ENCODE assay signal across 28 cellular contexts in the genomic region with DNA sequence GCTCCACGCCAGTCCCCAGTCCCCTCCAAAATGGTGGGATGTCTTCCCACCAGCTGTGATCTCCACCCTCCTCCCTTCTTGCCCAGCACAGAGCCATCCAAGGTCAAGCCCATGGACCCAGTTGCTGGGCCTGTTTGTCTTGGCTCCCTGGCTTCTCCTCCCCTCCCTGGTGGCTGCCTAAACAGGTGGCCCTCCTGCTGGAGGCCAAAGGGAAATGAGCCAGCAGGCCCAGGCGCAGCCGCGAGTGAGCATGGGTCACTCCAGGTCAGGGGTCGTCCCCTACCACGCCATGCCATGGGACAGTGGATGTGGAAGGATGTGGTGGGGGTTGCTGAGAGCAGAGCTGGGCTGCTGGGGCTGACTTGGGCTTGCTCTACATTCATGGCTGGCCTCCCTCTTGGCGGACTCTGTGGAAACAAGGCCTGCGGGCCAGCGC. TPM values are rescaled to one million over a fixed set of nuclear protein-coding genes. Genes with fewer than 3 reads are reported as not detected.
DNase-seq lines count a peak whose midpoint lies in the region; ATAC-seq and TF ChIP-seq lines count a peak whose summit lies in the region.
"Had no signal": no experiment of that assay in that cellular context is flagged by ENCODE, and none has a peak within 500 bp of the region (broad histone marks: within the 10 kb centered on the region; RNA-seq: fewer than 3 reads in every experiment).

No MANE protein-coding gene starts in this region.

- H3F3A ChIP-seq in smooth muscle cell (ENCODE audit: low read depth) (peaks cover 10% of the 10 kb centered on the region), MM.1S (ENCODE audit: insufficient read depth, low read length) (no peaks in the 10 kb centered on the region)

- WGBS in esophagus muscularis mucosa, result 68% methylated on average over 9 of the region's 9 CpGs
- 49% methylated on average over 9 of the region's 9 CpGs for WGBS in right cardiac atrium
- 97% methylated on average over 9 of the region's 9 CpGs for WGBS in smooth muscle cell (ENCODE audit: low lambda C conversion rate)

- no peak for TF ChIP-seq EP300 in esophagus muscularis mucosa (IDR thresholded peaks at IDR 0.05)

- TF ChIP-seq CTCF in esophagus muscularis mucosa (IDR thresholded peaks at IDR 0.05) (no peak), smooth muscle cell (IDR thresholded peaks at IDR 0.05; ENCODE audit: borderline replicate concordance, insufficient read depth, poor library complexity, severe bottlenecking) (no peak), MM.1S (IDR thresholded peaks at IDR 0.05; ENCODE audit: low read length) (no peak), left lung (IDR thresholded peaks at IDR 0.05) (no peak)

- H3K79me2 ChIP-seq in smooth muscle cell (ENCODE audit: low read depth) (peaks cover 90% of the 10 kb centered on the region), MM.1S (ENCODE audit: low read length) (no peaks in the 10 kb centered on the region)

- ATAC-seq in right cardiac atrium (peak; percentile 45 to 79), left lung (no peak)
- ATAC-seq: activated naive CD8-positive, alpha-beta T cell treated with anti-CD3 and anti-CD28 coated beads, Interleukin-2, amount 50 U/mL, for 24 hours; activated T-cell treated with anti-CD3 and anti-CD28 coated beads, Interleukin-2, amount 50 U/mL, for 4 hours; CD8-positive, alpha-beta T cell had no signal

- peaks cover 45 to 78% (median 63%) of the 10 kb centered on the region in 11 experiments for H3K27me3 ChIP-seq in BLaER1 treated with 17β-estradiol and CSF1 and Interleukin-3, amounts not matched to agents 10 nM and 100 nM
- H3K27me3 ChIP-seq in esophagus muscularis mucosa, result no peaks in the 10 kb centered on the region
- H3K27me3 ChIP-seq in right cardiac atrium (ENCODE audit: control insufficient read depth, insufficient read depth), result no peaks in the 10 kb centered on the region
- no peaks in the 10 kb centered on the region for H3K27me3 ChIP-seq in smooth muscle cell (ENCODE audit: low read depth)
- peaks cover 8% of the 10 kb centered on the region; the same call in 1 of the 2 replicates for H3K27me3 ChIP-seq in MM.1S (replicated peaks; ENCODE audit: insufficient read depth, low read length)
- H3K27me3 ChIP-seq in left lung, result peaks cover 0 to 15% of the 10 kb centered on the region in 2 donors

- H3K4me1 ChIP-seq in BLaER1 treated with 17β-estradiol and CSF1 and Interleukin-3, amounts not matched to agents 10 nM and 100 nM, result peaks cover 13 to 51% (median 40%) of the 10 kb centered on the region in 10 experiments
- H3K4me1 ChIP-seq in esophagus muscularis mucosa (peaks cover 59 to 81% (median 72%) of the 10 kb centered on the region in 4 donors), right cardiac atrium (ENCODE audit: control insufficient read depth, insufficient read depth, low read length) (peaks cover 22% of the 10 kb centered on the region), smooth muscle cell (ENCODE audit: low read depth) (peaks cover 26% of the 10 kb centered on the region), MM.1S (ENCODE audit: low read length) (no peaks in the 10 kb centered on the region), left lung (peaks cover 6 to 11% of the 10 kb centered on the region in 2 donors)

- no peak overlapping the region for H3K4me3 ChIP-seq in BLaER1 treated with 17β-estradiol and CSF1 and Interleukin-3, amounts not matched to agents 10 nM and 100 nM
- H3K4me3 ChIP-seq in esophagus muscularis mucosa, result no peak overlapping the region
- H3K4me3 ChIP-seq in right cardiac atrium (ENCODE audit: low read length), result no peak overlapping the region
- H3K4me3 ChIP-seq in smooth muscle cell, result no peak overlapping the region
- H3K4me3 ChIP-seq in MM.1S (ENCODE audit: low read length), result no peak overlapping the region
- H3K4me3 ChIP-seq in left lung, result no peak overlapping the region
- H3K4me3 ChIP-seq: dorsolateral prefrontal cortex had no signal

- H3K36me3 ChIP-seq in BLaER1 treated with 17β-estradiol and CSF1 and Interleukin-3, amounts not matched to agents 10 nM and 100 nM, result no peaks in the 10 kb centered on the region
- H3K36me3 ChIP-seq in esophagus muscularis mucosa (no peaks in the 10 kb centered on the region), smooth muscle cell (ENCODE audit: low read depth) (no peaks in the 10 kb centered on the region), MM.1S (replicated peaks; ENCODE audit: insufficient read depth, low read length) (no peaks in the 10 kb centered on the region), left lung (no peaks in the 10 kb centered on the region)
- H3K36me3 ChIP-seq: WERI-Rb-1 had no signal

- no peak overlapping the region for H3K27ac ChIP-seq in BLaER1 treated with 17β-estradiol and CSF1 and Interleukin-3, amounts not matched to agents 10 nM and 100 nM
- H3K27ac ChIP-seq in esophagus muscularis mucosa (replicated peaks in 1 of 4), result peak overlapping the region; percentile 84 to 89 (median 87)
- peak overlapping the region; percentile 42 for H3K27ac ChIP-seq in right cardiac atrium (ENCODE audit: low read length)
- peak overlapping the region; percentile 81 for H3K27ac ChIP-seq in smooth muscle cell (ENCODE audit: low read depth)
- H3K27ac ChIP-seq in MM.1S (ENCODE audit: low read length), result no peak overlapping the region
- no peak overlapping the region for H3K27ac ChIP-seq in left lung
- H3K27ac ChIP-seq: WERI-Rb-1 had no signal

- no peak overlapping the region for H3K9ac ChIP-seq in BLaER1 treated with 17β-estradiol and CSF1 and Interleukin-3, amounts not matched to agents 10 nM and 100 nM
- H3K9ac ChIP-seq in smooth muscle cell (ENCODE audit: low read depth) (no peak overlapping the region), MM.1S (ENCODE audit: low read length) (no peak overlapping the region)

- H2AFZ ChIP-seq in smooth muscle cell (ENCODE audit: low read depth), result no peak overlapping the region
- H2AFZ ChIP-seq in MM.1S (ENCODE audit: low read length), result no peak overlapping the region

- no peak for TF ChIP-seq POLR2A in esophagus muscularis mucosa (IDR thresholded peaks at IDR 0.05; ENCODE audit: low read depth)

- DNase-seq in esophagus muscularis mucosa (ENCODE audit: extremely low spot score) (no peak), right cardiac atrium (peak; percentile 70 to 92 (median 92)), smooth muscle cell (lab: John Stamatoyannopoulos, UW; ENCODE audit: unreplicated experiment) (no peak), NCI-H128 (lab: John Stamatoyannopoulos, UW; ENCODE audit: unreplicated experiment) (no peak), MM.1S (no peak), iPS-NIHi7 (ENCODE audit: extremely low spot score) (no peak), left lung (no peak)
- DNase-seq: 8988T; activated CD4-positive, alpha-beta T cell treated with anti-CD3 and anti-CD28 coated beads, Interleukin-2, amount 10 ng/mL, durations not matched to agents 24 days and 14 days; activated gamma-delta T cell treated with Interleukin-2 at 50 U/mL for 16 hours; activated naive CD8-positive, alpha-beta T cell treated with anti-CD3 and anti-CD28 coated beads, Interleukin-2, amount 50 U/mL, for 24 hours; activated T-cell treated with anti-CD3 and anti-CD28 coated beads, Interleukin-2, amount 50 U/mL, for 4 hours; CD8-positive, alpha-beta T cell; dorsolateral prefrontal cortex; glutamatergic neuron; GOT3; kidney glomerular epithelial cell; mammary epithelial cell; NCI-H1105; NCI-H1930; NCI-H2227 treated with DMSO at 0.1 percent for 48 hours; NCI-H526 treated with DMSO at 0.1 percent for 48 hours; SIG-M5; SW 1271; T1000; WERI-Rb-1 had no signal

- H4K20me1 ChIP-seq in BLaER1 treated with 17β-estradiol and CSF1 and Interleukin-3, amounts not matched to agents 10 nM and 100 nM, result peaks cover 0 to 19% (median 0%) of the 10 kb centered on the region in 11 experiments; a peak in 4 of 22 replicates
- H4K20me1 ChIP-seq in smooth muscle cell (ENCODE audit: low read depth), result no peaks in the 10 kb centered on the region
- H4K20me1 ChIP-seq in MM.1S (ENCODE audit: insufficient read depth, low read length), result no peaks in the 10 kb centered on the region

- no peaks in the 10 kb centered on the region for H3K9me3 ChIP-seq in BLaER1 treated with 17β-estradiol and CSF1 and Interleukin-3, amounts not matched to agents 10 nM and 100 nM (replicated peaks in 1 of 11)
- no peaks in the 10 kb centered on the region for H3K9me3 ChIP-seq in esophagus muscularis mucosa
- no peaks in the 10 kb centered on the region for H3K9me3 ChIP-seq in right cardiac atrium (ENCODE audit: control insufficient read depth, low read length)
- H3K9me3 ChIP-seq in smooth muscle cell (replicated peaks; ENCODE audit: low read depth), result no peaks in the 10 kb centered on the region
- H3K9me3 ChIP-seq in MM.1S (replicated peaks; ENCODE audit: insufficient read depth, low read length), result no peaks in the 10 kb centered on the region
- no peaks in the 10 kb centered on the region for H3K9me3 ChIP-seq in left lung

- intact Hi-C loops in esophagus muscularis mucosa (cut with DNase I) (loop anchor here (5.0 kb wide), 1 partner anchor 35 kb away; a partner anchor contains a TSS), right cardiac atrium (cut with DNase I) (loop anchor here in 1 of 4 donors (10.0 kb wide), 1 partner anchor 168 kb away; no protein-coding TSS in a partner anchor), left lung (cut with DNase I) (no loop called here)

- no peaks in the 10 kb centered on the region for H3K9me2 ChIP-seq in MM.1S (replicated peaks; ENCODE audit: insufficient read depth, low read length)

- H3K4me2 ChIP-seq in BLaER1 treated with 17β-estradiol and CSF1 and Interleukin-3, amounts not matched to agents 10 nM and 100 nM, result peak overlapping the region in 9 of 11 experiments; percentile 53 to 87 (median 69); a peak in 16 of 22 replicates
- H3K4me2 ChIP-seq in smooth muscle cell (no peak overlapping the region), MM.1S (ENCODE audit: low read depth, low read length) (no peak overlapping the region)

RNA-seq across cellular contexts. Expression of a gene that starts 33.6 kb away (rescaled TPM):
- total RNA-seq in esophagus muscularis mucosa, result 100 to 1,000 TPM; 134 to 256 (median 145) TPM
- total RNA-seq in right cardiac atrium, result 10 to 100 TPM; 34.7 to 87.1 (median 63.5) TPM
- polyA plus RNA-seq in right cardiac atrium, result 22.5 TPM
- 222 and 313 TPM in 2 replicates for total RNA-seq in smooth muscle cell
- polyA plus RNA-seq in smooth muscle cell, result 167 and 293 TPM in 2 replicates
- total RNA-seq in left lung, result 10 to 100 TPM; 42.7 to 58.4 TPM
- total RNA-seq: CD8-positive, alpha-beta T cell; progenitor cell of endocrine pancreas had no signal
- polyA plus RNA-seq: mammary epithelial cell had no signal

Comparison
In these comparisons a context has a peak if more than half of its experiments do, and no peak if none do; other contexts are left out.
1. H3K27ac ChIP-seq: peak in esophagus muscularis mucosa (4 of 4), right cardiac atrium (single experiment) and smooth muscle cell (single experiment); none in BLaER1 treated with 17β-estradiol and CSF1 and Interleukin-3, amounts not matched to agents 10 nM and 100 nM (0 of 11), MM.1S (single experiment) and left lung (0 of 2).
2. H3K4me2 ChIP-seq: peak in BLaER1 treated with 17β-estradiol and CSF1 and Interleukin-3, amounts not matched to agents 10 nM and 100 nM (9 of 11); none in smooth muscle cell (single experiment) and MM.1S (single experiment).
3. DNase-seq: peak in right cardiac atrium (3 of 3); none in esophagus muscularis mucosa (single experiment), smooth muscle cell (single experiment), NCI-H128 (single experiment), MM.1S (single experiment), iPS-NIHi7 (single experiment) and left lung (0 of 2).